ENCODE assay signal across 15 cellular contexts in genomic region chr1:26474824-26475223, GRCh38. TPM values are rescaled to one million over a fixed set of nuclear protein-coding genes. Genes with fewer than 3 reads are reported as not detected.
DNase-seq lines count a peak whose midpoint lies in the region; ATAC-seq and TF ChIP-seq lines count a peak whose summit lies in the region.
"Had no signal": no experiment of that assay in that cellular context is flagged by ENCODE, and none has a peak within 500 bp of the region (broad histone marks: within the 10 kb centered on the region; RNA-seq: fewer than 3 reads in every experiment).

No MANE protein-coding gene starts in this region.

- POLR2A ChIA-PET in CD8-positive, alpha-beta T cell (lab: Charles Lee) = interaction anchor here (0.8 kb wide), 1 partner anchor 185 kb away, joined by 3 read pairs; no protein-coding TSS in a partner anchor

- peak overlapping the region; percentile 92 for H3K4me2 ChIP-seq in Loucy (ENCODE audit: low read depth, low read length, poor library complexity, severe bottlenecking)

- peaks cover 32% of the 10 kb centered on the region for H3K4me1 ChIP-seq in CD8-positive, alpha-beta T cell (ENCODE audit: insufficient read depth, low read length)
- H3K4me1 ChIP-seq in Loucy (ENCODE audit: insufficient read depth, low read length, poor library complexity, severe bottlenecking) (peaks cover 35% of the 10 kb centered on the region), HAP-1 (peaks cover 32% of the 10 kb centered on the region)

- H3F3A ChIP-seq in Loucy (ENCODE audit: low read depth) = peaks cover 23% of the 10 kb centered on the region

- H2AFZ ChIP-seq in Loucy (ENCODE audit: low read length) = no peak overlapping the region

- ATAC-seq in CD8-positive, alpha-beta T cell = no peak
- no peak for ATAC-seq in activated naive CD8-positive, alpha-beta T cell treated with anti-CD3 and anti-CD28 coated beads, Interleukin-2, amount 50 U/mL, for 24 hours

- H3K36me3 Mint-ChIP-seq in CD8-positive, alpha-beta T cell = peaks cover 52% of the 10 kb centered on the region
- H3K36me3 Mint-ChIP-seq in activated naive CD8-positive, alpha-beta T cell treated with anti-CD3 and anti-CD28 coated beads, Interleukin-2, amount 50 U/mL, for 24 hours (ENCODE audit: low read depth) = peaks cover 48% of the 10 kb centered on the region
- peaks cover 39% of the 10 kb centered on the region for H3K36me3 Mint-ChIP-seq in neural crest cell (ENCODE audit: low read depth)

- no peak for DNase-seq in CD8-positive, alpha-beta T cell
- no peak for DNase-seq in activated naive CD8-positive, alpha-beta T cell treated with anti-CD3 and anti-CD28 coated beads, Interleukin-2, amount 50 U/mL, for 24 hours
- DNase-seq in neural crest cell (ENCODE audit: low read depth, low spot score) (no peak), T-helper 9 cell (no peak), NCI-H2081 (lab: John Stamatoyannopoulos, UW) (no peak), cerebellar nuclear complex (lab: John Stamatoyannopoulos, UW) (no peak), HAP-1 (ENCODE audit: low spot score in 2 of 2) (no peak)
- DNase-seq: DMS 273 treated with DMSO at 0.1 percent for 48 hours; effector memory CD4-positive, alpha-beta T cell; kidney glomerular epithelial cell; naive B cell; NCI-H1105 treated with DMSO at 0.1 percent for 48 hours; NCI-H446; trophoblast cell had no signal

- H4K20me1 ChIP-seq in Loucy (ENCODE audit: insufficient read depth, low read length, poor library complexity, severe bottlenecking) = peaks cover 39% of the 10 kb centered on the region

- peak overlapping the region; percentile 55 for H3K27ac Mint-ChIP-seq in CD8-positive, alpha-beta T cell
- peak overlapping the region; percentile 84 for H3K27ac Mint-ChIP-seq in activated naive CD8-positive, alpha-beta T cell treated with anti-CD3 and anti-CD28 coated beads, Interleukin-2, amount 50 U/mL, for 24 hours
- H3K27ac Mint-ChIP-seq in neural crest cell (ENCODE audit: unreplicated experiment) = peak overlapping the region; percentile 62

- intact Hi-C loops in CD8-positive, alpha-beta T cell (cut with DNase I, micrococcal nuclease) = loop anchor here (5.0 to 10.0 kb wide), 5 partner anchors 198 to 760 kb away; partner anchors contain the start of genes ARID1A (in 1 of the 2), GPN2 (in 1 of the 2) and WDTC1 (in 1 of the 2)

- H3K79me2 ChIP-seq in Loucy (ENCODE audit: insufficient read depth, low read length) = peaks cover 53% of the 10 kb centered on the region

- H3K9me3 Mint-ChIP-seq in CD8-positive, alpha-beta T cell = no peaks in the 10 kb centered on the region
- no peaks in the 10 kb centered on the region for H3K9me3 Mint-ChIP-seq in activated naive CD8-positive, alpha-beta T cell treated with anti-CD3 and anti-CD28 coated beads, Interleukin-2, amount 50 U/mL, for 24 hours
- H3K9me3 Mint-ChIP-seq in neural crest cell = no peaks in the 10 kb centered on the region
- H3K9me3 Mint-ChIP-seq: naive B cell had no signal

- in situ Hi-C loops in HAP-1 (cut with MboI; ENCODE audit: low sequenced_read_pairs) = no loop called here

- peaks cover 29% of the 10 kb centered on the region for H3K36me3 ChIP-seq in CD8-positive, alpha-beta T cell (ENCODE audit: insufficient read depth, low read length)
- H3K36me3 ChIP-seq in Loucy (ENCODE audit: insufficient read depth, low read length) (peaks cover 40% of the 10 kb centered on the region), HAP-1 (replicated peaks) (peaks cover 63% of the 10 kb centered on the region)

- no peak overlapping the region for H3K4me3 ChIP-seq in CD8-positive, alpha-beta T cell (ENCODE audit: low read depth, low read length)
- H3K4me3 ChIP-seq in Loucy (ENCODE audit: low read length, poor library complexity, severe bottlenecking) (peak overlapping the region; percentile 92), HAP-1 (no peak overlapping the region)

- peak overlapping the region; percentile 85 for H3K4me3 Mint-ChIP-seq in CD8-positive, alpha-beta T cell
- H3K4me3 Mint-ChIP-seq in activated naive CD8-positive, alpha-beta T cell treated with anti-CD3 and anti-CD28 coated beads, Interleukin-2, amount 50 U/mL, for 24 hours = peak overlapping the region; percentile 91
- peak overlapping the region; percentile 96 for H3K4me3 Mint-ChIP-seq in neural crest cell

- H3K4me1 Mint-ChIP-seq in CD8-positive, alpha-beta T cell (ENCODE audit: low read depth) = peaks cover 53% of the 10 kb centered on the region
- H3K4me1 Mint-ChIP-seq in activated naive CD8-positive, alpha-beta T cell treated with anti-CD3 and anti-CD28 coated beads, Interleukin-2, amount 50 U/mL, for 24 hours = peaks cover 47% of the 10 kb centered on the region
- peaks cover 59% of the 10 kb centered on the region for H3K4me1 Mint-ChIP-seq in neural crest cell

- no peaks in the 10 kb centered on the region for H3K9me3 ChIP-seq in CD8-positive, alpha-beta T cell (ENCODE audit: low read length)
- H3K9me3 ChIP-seq in Loucy (ENCODE audit: insufficient read depth, low read depth, low read length) (no peaks in the 10 kb centered on the region), HAP-1 (no peaks in the 10 kb centered on the region)

- no peaks in the 10 kb centered on the region for H3K27me3 ChIP-seq in CD8-positive, alpha-beta T cell (ENCODE audit: insufficient read depth, low read length)
- H3K27me3 ChIP-seq in Loucy (ENCODE audit: insufficient read depth, low read length, poor library complexity, severe bottlenecking) (peaks cover 4% of the 10 kb centered on the region), HAP-1 (ENCODE audit: low read depth) (no peaks in the 10 kb centered on the region)

- H3K27ac ChIP-seq in CD8-positive, alpha-beta T cell (ENCODE audit: low read depth, low read length) = no peak overlapping the region

- no peak for TF ChIP-seq CTCF in CD8-positive, alpha-beta T cell (IDR thresholded peaks at IDR 0.05)
- no peak for TF ChIP-seq CTCF in Loucy (conservative IDR thresholded peaks at IDR 0.05; ENCODE audit: low read length)
- no peak for TF ChIP-seq CTCF in neural crest cell (conservative IDR thresholded peaks at IDR 0.05)

- CTCF ChIA-PET in CD8-positive, alpha-beta T cell (lab: Charles Lee) = no interaction called here

- peak overlapping the region; percentile 100 for H3K9ac ChIP-seq in Loucy (ENCODE audit: low read depth, low read length, poor library complexity, severe bottlenecking)

- no peaks in the 10 kb centered on the region for H3K9me2 ChIP-seq in Loucy (replicated peaks; ENCODE audit: low read depth, low read length)

- no peaks in the 10 kb centered on the region for H3K27me3 Mint-ChIP-seq in CD8-positive, alpha-beta T cell (ENCODE audit: low read depth)
- H3K27me3 Mint-ChIP-seq in activated naive CD8-positive, alpha-beta T cell treated with anti-CD3 and anti-CD28 coated beads, Interleukin-2, amount 50 U/mL, for 24 hours = no peaks in the 10 kb centered on the region
- H3K27me3 Mint-ChIP-seq in neural crest cell (ENCODE audit: low read depth) = peaks cover 16% of the 10 kb centered on the region
- H3K27me3 Mint-ChIP-seq: naive B cell had no signal

RNA-seq across cellular contexts. Expression of gene HMGN2, which starts 2.6 kb away (rescaled TPM):
- 100 to 1,000 TPM; 280 to 292 TPM for total RNA-seq in CD8-positive, alpha-beta T cell
- total RNA-seq in neural crest cell = 1,041 and 1,051 TPM in 2 replicates

RNA-seq across cellular contexts. Expression of gene DHDDS, which starts 42.7 kb away (rescaled TPM):
- total RNA-seq in CD8-positive, alpha-beta T cell = 10 to 100 TPM; 23.9 to 29.2 TPM
- 34.9 and 40.1 TPM in 2 replicates for total RNA-seq in neural crest cell

RNA-seq across cellular contexts. Expression of gene RPS6KA1, which starts 54.7 kb away (rescaled TPM):
- 10 to 100 TPM; 25.8 to 30.3 TPM for total RNA-seq in CD8-positive, alpha-beta T cell
- total RNA-seq in neural crest cell = 41.6 and 43.8 TPM in 2 replicates
